Comparison of ENCODE assay signal across 14 cellular contexts in the genomic region with DNA sequence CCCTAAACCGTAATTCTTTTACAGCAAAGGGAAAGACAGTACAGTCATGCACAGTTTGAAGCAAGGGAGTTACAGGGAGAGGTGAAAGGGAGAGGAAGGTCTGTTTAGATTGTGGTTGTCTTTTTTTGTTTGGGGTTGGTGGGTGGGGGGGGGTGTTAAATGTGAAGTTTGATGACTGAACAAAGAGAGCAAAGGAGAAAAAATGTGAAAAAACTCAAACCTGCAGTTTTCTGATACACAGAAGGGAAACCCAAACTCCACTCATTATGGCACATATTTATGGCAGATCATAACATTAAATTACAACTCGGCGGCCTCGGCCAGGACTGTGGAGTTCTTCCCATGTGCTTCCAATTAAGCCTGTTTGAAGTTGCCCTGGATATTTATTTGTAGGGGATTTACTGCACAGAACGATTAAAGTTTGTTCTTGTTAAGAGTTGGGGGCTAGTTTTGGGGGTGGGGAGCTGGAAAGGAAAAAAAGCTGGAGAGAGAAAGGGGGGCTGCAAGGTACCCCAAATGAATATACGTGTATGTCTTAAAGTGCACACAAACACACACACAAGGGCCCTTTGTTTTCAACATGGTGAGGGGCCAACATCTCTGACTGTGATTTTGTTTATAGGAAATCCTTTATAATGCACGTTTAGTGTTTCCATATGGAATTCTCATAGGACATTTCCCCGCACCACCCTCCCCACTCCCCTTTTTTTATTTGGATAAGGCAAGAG. TPM values are rescaled to one million over a fixed set of nuclear protein-coding genes. Genes with fewer than 3 reads are reported as not detected.
DNase-seq lines count a peak whose midpoint lies in the region; TF ChIP-seq lines count a peak whose summit lies in the region.
"Had no signal": no experiment of that assay in that cellular context is flagged by ENCODE, and none has a peak within 500 bp of the region (broad histone marks: within the 10 kb centered on the region; RNA-seq: fewer than 3 reads in every experiment).

No MANE protein-coding gene starts in this region.

- H3K27ac Mint-ChIP-seq in HFFc6, result peak overlapping the region; percentile 66
- H3K27ac Mint-ChIP-seq in Caco-2 (ENCODE audit: unreplicated experiment), result no peak overlapping the region
- H3K27ac Mint-ChIP-seq: CD14-positive monocyte had no signal

- H3K27me3 ChIP-seq in osteoblast (ENCODE audit: insufficient read depth, low read length) (no peaks in the 10 kb centered on the region), Caco-2 (replicated peaks; ENCODE audit: control insufficient read depth, insufficient read depth, low read length) (no peaks in the 10 kb centered on the region)

- H3K9me3 Mint-ChIP-seq in HFFc6 (no peaks in the 10 kb centered on the region), Caco-2 (ENCODE audit: unreplicated experiment) (no peaks in the 10 kb centered on the region)

- no TSS peak for BruUV-seq in Caco-2 (replicated peaks; lab: Mats Ljungman, UMichigan)

- TF ChIP-seq CTCF in HFFc6 (IDR thresholded peaks at IDR 0.05) (no peak), osteoblast (IDR thresholded peaks at IDR 0.05; ENCODE audit: extremely low read depth, low read depth, low read length) (no peak), Caco-2 (IDR thresholded peaks at IDR 0.05; ENCODE audit: insufficient read depth in 1 of 2, low read depth in 1 of 2, low read length in 1 of 2, severe bottlenecking in 1 of 2, unreplicated experiment in 1 of 2) (no peak)

- H3K4me3 ChIP-seq in osteoblast (ENCODE audit: insufficient read depth, low read length) (peak overlapping the region; percentile 25), Caco-2 (ENCODE audit: low read depth, low read length) (no peak overlapping the region)

- H3K27me3 Mint-ChIP-seq in HFFc6 (ENCODE audit: insufficient read depth) (peaks cover 15% of the 10 kb centered on the region), Caco-2 (ENCODE audit: insufficient read depth, unreplicated experiment) (no peaks in the 10 kb centered on the region)

- H3K9me3 ChIP-seq in osteoblast (ENCODE audit: low read depth, low read length) (no peaks in the 10 kb centered on the region), Caco-2 (no peaks in the 10 kb centered on the region)

- no peaks in the 10 kb centered on the region for H3K79me2 ChIP-seq in osteoblast (ENCODE audit: insufficient read depth, low read length)

- H3K4me3 Mint-ChIP-seq in HFFc6 (peak overlapping the region; percentile 78), Caco-2 (ENCODE audit: unreplicated experiment) (no peak overlapping the region)

- peak overlapping the region; percentile 80 for H3K4me2 ChIP-seq in osteoblast (ENCODE audit: insufficient read depth, low read length)

- H3K4me1 Mint-ChIP-seq in HFFc6 (ENCODE audit: low read depth), result peaks cover 29% of the 10 kb centered on the region
- H3K4me1 Mint-ChIP-seq in Caco-2 (ENCODE audit: low read depth, unreplicated experiment), result no peaks in the 10 kb centered on the region

- H2AFZ ChIP-seq in osteoblast (ENCODE audit: low read length), result peak overlapping the region; percentile 20

- H3K27ac ChIP-seq in osteoblast (ENCODE audit: low read depth, low read length), result peak overlapping the region; percentile 70
- H3K27ac ChIP-seq: HL-60 had no signal

- H3K36me3 Mint-ChIP-seq in HFFc6 (ENCODE audit: low read depth) (no peaks in the 10 kb centered on the region), Caco-2 (ENCODE audit: insufficient read depth, unreplicated experiment) (no peaks in the 10 kb centered on the region)
- H3K36me3 Mint-ChIP-seq: CD14-positive monocyte had no signal

- H4K20me1 ChIP-seq in osteoblast (ENCODE audit: insufficient read depth, low read length), result no peaks in the 10 kb centered on the region

- peak; percentile 67 for DNase-seq in AG08395 (ENCODE audit: low spot score)
- peak; percentile 44 for DNase-seq in HFFc6
- DNase-seq in dedifferentiated amniotic fluid mesenchymal stem cell (ENCODE audit: extremely low spot score), result peak; percentile 47
- DNase-seq in osteoblast (ENCODE audit: insufficient read length, low spot score, missing footprints), result no peak
- no peak for DNase-seq in activated T-cell treated with anti-CD3 and anti-CD28 coated beads, Interleukin-2, amount 50 U/mL, for 1 hour
- DNase-seq in NCI-H2081 (lab: John Stamatoyannopoulos, UW), result no peak
- no peak for DNase-seq in activated CD8-positive, alpha-beta memory T cell treated with anti-CD3 and anti-CD28 coated beads, Interleukin-2, amount 50 U/mL, for 4 hours
- no peak for DNase-seq in Caco-2
- DNase-seq: activated CD4-positive, alpha-beta T cell treated with anti-CD3 and anti-CD28 coated beads for 48 hours; activated naive CD4-positive, alpha-beta T cell; cortex of kidney; NCI-H1092 treated with DMSO at 0.1 percent for 48 hours had no signal

- CTCF ChIA-PET in Caco-2 (lab: Charles Lee), result no interaction called here

- POLR2A ChIA-PET in Caco-2 (lab: Charles Lee), result no interaction called here

- no peaks in the 10 kb centered on the region for H3K36me3 ChIP-seq in osteoblast (ENCODE audit: insufficient read depth, low read length)
- H3K36me3 ChIP-seq in Caco-2 (ENCODE audit: control insufficient read depth, insufficient read depth, low read length), result no peaks in the 10 kb centered on the region

- intact Hi-C loops in Caco-2 (cut with micrococcal nuclease; ENCODE audit: unreplicated experiment), result no loop called here

- H3K4me1 ChIP-seq in osteoblast (ENCODE audit: insufficient read depth, low read length), result peaks cover 30% of the 10 kb centered on the region
- no peaks in the 10 kb centered on the region for H3K4me1 ChIP-seq in Caco-2

RNA-seq across cellular contexts. Expression of a gene that starts 26.3 kb away (rescaled TPM):
- not detected for total RNA-seq in HFFc6 (2021; fragmentation: NEBNext Ultra II Directional; extraction: Animal tissue kit (Norgen Biotek cat#: 25700))
- under 0.01 and 0.29 TPM in 2 replicates for total RNA-seq in osteoblast
- total RNA-seq in Caco-2 (2022), result 0.32 and 0.34 TPM in 2 replicates

Comparison
In these comparisons a context has a peak if more than half of its experiments do, and no peak if none do; other contexts are left out.
1. DNase-seq: peak in AG08395 (single experiment), HFFc6 (single experiment) and dedifferentiated amniotic fluid mesenchymal stem cell (single experiment); none in osteoblast (single experiment), activated T-cell treated with anti-CD3 and anti-CD28 coated beads, Interleukin-2, amount 50 U/mL, for 1 hour (single experiment), NCI-H2081 (0 of 2), activated CD8-positive, alpha-beta memory T cell treated with anti-CD3 and anti-CD28 coated beads, Interleukin-2, amount 50 U/mL, for 4 hours (single experiment) and Caco-2 (0 of 2).